Comparison of ENCODE assay signal across 30 cellular contexts in the genomic region with DNA sequence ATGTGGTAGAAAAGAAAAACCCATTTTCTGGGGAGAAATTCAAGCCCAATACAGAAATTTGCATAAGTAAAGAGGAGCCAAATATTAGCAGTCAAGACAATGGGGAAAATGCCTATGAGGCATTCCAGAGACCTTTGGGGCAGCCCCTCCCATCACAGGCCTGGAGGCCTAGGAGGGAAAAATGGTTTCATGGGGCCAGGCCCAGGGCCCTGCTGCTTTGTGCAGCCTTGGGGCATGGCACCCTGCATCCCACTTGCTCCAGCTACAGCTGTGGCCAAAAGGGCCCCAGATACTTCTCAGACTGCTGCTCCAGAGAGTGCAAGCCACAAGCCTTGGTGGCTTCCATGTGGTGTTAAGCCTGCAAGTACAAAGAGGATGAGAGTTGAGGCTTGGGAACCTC. TPM values are rescaled to one million over a fixed set of nuclear protein-coding genes. Genes with fewer than 3 reads are reported as not detected.
"Had no signal": no experiment of that assay in that cellular context is flagged by ENCODE, and none has a peak within 500 bp of the region (broad histone marks: within the 10 kb centered on the region; RNA-seq: fewer than 3 reads in every experiment).

No MANE protein-coding gene starts in this region.

- H3K27me3 ChIP-seq: body of pancreas had no signal

- H3K4me3 Mint-ChIP-seq: activated B cell treated with CpG ODN at 0.5 μM for 24 hours; activated CD8-positive, alpha-beta T cell treated with anti-CD3 and anti-CD28 coated beads for 36 hours; activated naive CD8-positive, alpha-beta T cell; activated T-cell treated with anti-CD3 and anti-CD28 coated beads, Interleukin-2, amount 50 U/mL, for 4 hours; activated T-helper 17 cell treated with anti-CD3 and anti-CD28 coated beads, Interleukin-2, amount 50 U/mL, for 72 hours; T-helper 1 cell treated with Interleukin-12 subunit alpha and Interleukin-12 subunit beta and Interleukin-4 antibody, amounts not matched to agents 30 μg/mL and 1 μg/mL, for 36 hours had no signal

- H3K4me1 ChIP-seq: body of pancreas had no signal

- H3K27me3 Mint-ChIP-seq: activated B cell treated with CpG ODN at 0.5 μM for 24 hours; activated CD8-positive, alpha-beta T cell treated with anti-CD3 and anti-CD28 coated beads for 36 hours; activated naive CD8-positive, alpha-beta T cell had no signal

- H3K27ac ChIP-seq: body of pancreas, epithelial cell of prostate, WERI-Rb-1 had no signal

- H3K4me3 ChIP-seq: body of pancreas had no signal

- H3K36me3 ChIP-seq: WERI-Rb-1 had no signal

- ATAC-seq: activated CD4-positive, CD25-positive, alpha-beta regulatory T cell treated with anti-CD3 and anti-CD28 coated beads, Interleukin-2, amount 50 U/mL, for 24 hours; activated CD8-positive, alpha-beta T cell treated with anti-CD3 and anti-CD28 coated beads for 36 hours; activated T-cell treated with anti-CD3 and anti-CD28 coated beads, Interleukin-2, amount 50 U/mL, for 4 hours; activated T-helper 17 cell treated with anti-CD3 and anti-CD28 coated beads, Interleukin-2, amount 50 U/mL, for 72 hours; body of pancreas had no signal

- H3K27ac Mint-ChIP-seq: activated B cell treated with CpG ODN at 0.5 μM for 24 hours; activated CD8-positive, alpha-beta T cell treated with anti-CD3 and anti-CD28 coated beads for 36 hours; activated naive CD8-positive, alpha-beta T cell; activated T-helper 17 cell treated with anti-CD3 and anti-CD28 coated beads, Interleukin-2, amount 50 U/mL, for 72 hours; T-helper 1 cell treated with Interleukin-12 subunit alpha and Interleukin-12 subunit beta and Interleukin-4 antibody, amounts not matched to agents 30 μg/mL and 1 μg/mL, for 36 hours had no signal

- H3K4me1 Mint-ChIP-seq: activated T-helper 17 cell treated with anti-CD3 and anti-CD28 coated beads, Interleukin-2, amount 50 U/mL, for 72 hours had no signal

- DNase-seq: activated B cell treated with CpG ODN at 0.5 μM for 24 hours; activated CD4-positive, alpha-beta T cell treated with anti-CD3 and anti-CD28 coated beads for 48 hours; activated CD4-positive, alpha-beta T cell treated with anti-CD3 and anti-CD28 coated beads, Interleukin-2, amount 50 U/mL, for 1 hour; activated CD4-positive, alpha-beta T cell treated with anti-CD3 and anti-CD28 coated beads, Interleukin-2, amount 50 U/mL, for 48 hours; activated CD8-positive, alpha-beta memory T cell treated with anti-CD3 and anti-CD28 coated beads for 24 hours; activated CD8-positive, alpha-beta T cell treated with anti-CD3 and anti-CD28 coated beads for 36 hours; activated effector memory CD4-positive, alpha-beta T cell treated with Interleukin-2 at 50 U/mL for 16 hours; activated gamma-delta T cell treated with Interleukin-2 at 50 U/mL for 16 hours; activated naive CD4-positive, alpha-beta T cell treated with anti-CD3 and anti-CD28 coated beads, Interleukin-2, amount 50 U/mL, for 16 hours; activated naive CD4-positive, alpha-beta T cell treated with Interleukin-2 at 50 U/mL for 16 hours; activated T-cell treated with anti-CD3 and anti-CD28 coated beads, Interleukin-2, amount 50 U/mL, for 4 hours; amniotic stem cell; anterior cingulate cortex; body of pancreas; caudate nucleus; cortex of kidney; effector CD8-positive, alpha-beta T cell; foreskin fibroblast; head of caudate nucleus; T1000; WERI-Rb-1 had no signal

- FAIRE-seq: colon, endometrium, endothelial cell of umbilical vein, frontal cortex had no signal

RNA-seq across cellular contexts. Expression of gene CYP1B1, which starts 51.3 kb away (rescaled TPM):
- total RNA-seq: endothelial cell of umbilical vein had no signal
